29 cellular contexts compared by ENCODE assay signal in genomic region chr7:46301677-46302076, GRCh38.
DNase-seq lines count a peak whose midpoint lies in the region; ATAC-seq and TF ChIP-seq lines count a peak whose summit lies in the region.
"Had no signal": no experiment of that assay in that cellular context is flagged by ENCODE, and none has a peak within 500 bp of the region (broad histone marks: within the 10 kb centered on the region; RNA-seq: fewer than 3 reads in every experiment).

No MANE protein-coding gene starts in this region.

- CTCF ChIA-PET in CD4-positive, alpha-beta T cell (lab: Charles Lee): no interaction called here

- TF ChIP-seq CTCF in AG10803 (conservative IDR thresholded peaks at IDR 0.05; ENCODE audit: low read length): no peak
- no peak for TF ChIP-seq CTCF in CD4-positive, alpha-beta T cell (IDR thresholded peaks at IDR 0.05)

- no peaks in the 10 kb centered on the region for H3K36me3 Mint-ChIP-seq in CD4-positive, alpha-beta T cell (ENCODE audit: low read depth)
- H3K36me3 Mint-ChIP-seq: activated CD4-positive, alpha-beta memory T cell treated with anti-CD3 and anti-CD28 coated beads for 36 hours; CD4-positive, alpha-beta memory T cell had no signal

- no peak overlapping the region for H3K27ac Mint-ChIP-seq in CD4-positive, alpha-beta T cell
- H3K27ac Mint-ChIP-seq: activated CD4-positive, alpha-beta memory T cell treated with anti-CD3 and anti-CD28 coated beads for 36 hours; activated naive CD4-positive, alpha-beta T cell treated with anti-CD3 and anti-CD28 coated beads, Interleukin-2, amount 50 U/mL, for 24 hours; CD4-positive, alpha-beta memory T cell; natural killer cell treated with Interleukin-12 subunit alpha and Interleukin-12 subunit beta and Interleukin-15 and Interleukin-18, amount 100 ng/mL, for 72 hours; T-helper 17 cell had no signal

- ATAC-seq in GM19328 (IDR thresholded peaks at IDR 0.05; ENCODE audit: unreplicated experiment) (no peak), left ventricle myocardium superior (no peak)
- ATAC-seq in CD4-positive, alpha-beta T cell (ENCODE audit: poor library complexity): no peak
- ATAC-seq: heart right ventricle; natural killer cell treated with Interleukin-12 subunit alpha and Interleukin-12 subunit beta and Interleukin-15 and Interleukin-18, amount 100 ng/mL, for 72 hours; psoas muscle; T-helper 17 cell had no signal

- no peak overlapping the region for H3K4me3 ChIP-seq in AG10803 (ENCODE audit: low read length)
- H3K4me3 ChIP-seq: coronary artery, heart right ventricle, psoas muscle, sigmoid colon, tibial artery, vagina had no signal

- H3K4me3 Mint-ChIP-seq in CD4-positive, alpha-beta T cell: no peak overlapping the region
- H3K4me3 Mint-ChIP-seq: activated CD4-positive, alpha-beta memory T cell treated with anti-CD3 and anti-CD28 coated beads for 36 hours; activated naive CD4-positive, alpha-beta T cell treated with anti-CD3 and anti-CD28 coated beads, Interleukin-2, amount 50 U/mL, for 24 hours; CD4-positive, alpha-beta memory T cell; natural killer cell treated with Interleukin-12 subunit alpha and Interleukin-12 subunit beta and Interleukin-15 and Interleukin-18, amount 100 ng/mL, for 72 hours; T-helper 17 cell had no signal

- POLR2A ChIA-PET in CD4-positive, alpha-beta T cell (lab: Charles Lee): no interaction called here

- no peak overlapping the region for H3K27ac ChIP-seq in CD4-positive, alpha-beta T cell (ENCODE audit: low read depth, low read length)
- H3K27ac ChIP-seq: coronary artery, epithelial cell of prostate, heart right ventricle, psoas muscle, sigmoid colon, tibial artery, vagina had no signal

- H3K9me3 Mint-ChIP-seq in CD4-positive, alpha-beta T cell: peaks cover 2% of the 10 kb centered on the region

- peak; percentile 45 for DNase-seq in AG10803 (ENCODE audit: low read depth)
- DNase-seq in HCEC 1CT: peak; percentile 61
- peak; percentile 47 for DNase-seq in amniotic epithelial cell (ENCODE audit: low read depth)
- peak; percentile 63 for DNase-seq in fibroblast of peridontal ligament (ENCODE audit: extremely low read depth)
- no peak for DNase-seq in activated CD8-positive, alpha-beta memory T cell treated with anti-CD3 and anti-CD28 coated beads, Interleukin-2, amount 50 U/mL, for 4 hours
- no peak for DNase-seq in CD4-positive, alpha-beta T cell
- DNase-seq in left ventricle myocardium superior: no peak
- DNase-seq: activated CD4-positive, alpha-beta memory T cell treated with anti-CD3 and anti-CD28 coated beads for 36 hours; activated CD4-positive, CD25-positive, alpha-beta regulatory T cell treated with anti-CD3 and anti-CD28 coated beads, Interleukin-2, amount 50 U/mL, for 72 hours; amygdala; CD4-positive, alpha-beta memory T cell; effector CD8-positive, alpha-beta T cell; heart right ventricle; NCI-H1092 treated with DMSO at 0.1 percent for 48 hours; NCI-H187 treated with DMSO at 0.1 percent for 48 hours; NCI-H526 treated with DMSO at 0.1 percent for 48 hours; NK-92 treated with Interleukin-12 subunit alpha and Interleukin-12 subunit beta, amount 100 ng/mL, for 24 hours; psoas muscle; Right ventricle myocardium superior; sigmoid colon; stimulated activated CD4-positive, alpha-beta T cell treated with anti-CD3 and anti-CD28 coated beads, Interleukin-4, amount 100 ng/mL, for 24 hours; T-helper 17 cell; tibial artery had no signal

- no peaks in the 10 kb centered on the region for H3K27me3 Mint-ChIP-seq in CD4-positive, alpha-beta T cell
- H3K27me3 Mint-ChIP-seq: activated CD4-positive, alpha-beta memory T cell treated with anti-CD3 and anti-CD28 coated beads for 36 hours; activated naive CD4-positive, alpha-beta T cell treated with anti-CD3 and anti-CD28 coated beads, Interleukin-2, amount 50 U/mL, for 24 hours; CD4-positive, alpha-beta memory T cell; T-helper 17 cell had no signal

- H3K9me3 ChIP-seq in CD4-positive, alpha-beta T cell (ENCODE audit: control insufficient read depth, low read length): peaks cover 4% of the 10 kb centered on the region
- H3K9me3 ChIP-seq: psoas muscle, vagina had no signal

- intact Hi-C loops in CD4-positive, alpha-beta T cell (cut with DNase I, micrococcal nuclease): no loop called here
- intact Hi-C loops in left ventricle myocardium superior (cut with micrococcal nuclease): no loop called here

- no peaks in the 10 kb centered on the region for H3K27me3 ChIP-seq in CD4-positive, alpha-beta T cell (ENCODE audit: control insufficient read depth, insufficient read depth, low read length)
- H3K27me3 ChIP-seq: heart right ventricle, sigmoid colon, tibial artery, vagina had no signal

- H3K4me1 Mint-ChIP-seq in CD4-positive, alpha-beta T cell (ENCODE audit: low read depth): no peaks in the 10 kb centered on the region
- H3K4me1 Mint-ChIP-seq: activated naive CD4-positive, alpha-beta T cell treated with anti-CD3 and anti-CD28 coated beads, Interleukin-2, amount 50 U/mL, for 24 hours; CD4-positive, alpha-beta memory T cell; T-helper 17 cell had no signal

Comparison
In these comparisons a context has a peak if more than half of its experiments do, and no peak if none do; other contexts are left out.
1. DNase-seq: peak in AG10803 (single experiment), HCEC 1CT (single experiment), amniotic epithelial cell (single experiment) and fibroblast of peridontal ligament (single experiment); none in activated CD8-positive, alpha-beta memory T cell treated with anti-CD3 and anti-CD28 coated beads, Interleukin-2, amount 50 U/mL, for 4 hours (single experiment), CD4-positive, alpha-beta T cell (0 of 10) and left ventricle myocardium superior (single experiment).